ENCODE assay signal across 1 cellular context in the genomic region with DNA sequence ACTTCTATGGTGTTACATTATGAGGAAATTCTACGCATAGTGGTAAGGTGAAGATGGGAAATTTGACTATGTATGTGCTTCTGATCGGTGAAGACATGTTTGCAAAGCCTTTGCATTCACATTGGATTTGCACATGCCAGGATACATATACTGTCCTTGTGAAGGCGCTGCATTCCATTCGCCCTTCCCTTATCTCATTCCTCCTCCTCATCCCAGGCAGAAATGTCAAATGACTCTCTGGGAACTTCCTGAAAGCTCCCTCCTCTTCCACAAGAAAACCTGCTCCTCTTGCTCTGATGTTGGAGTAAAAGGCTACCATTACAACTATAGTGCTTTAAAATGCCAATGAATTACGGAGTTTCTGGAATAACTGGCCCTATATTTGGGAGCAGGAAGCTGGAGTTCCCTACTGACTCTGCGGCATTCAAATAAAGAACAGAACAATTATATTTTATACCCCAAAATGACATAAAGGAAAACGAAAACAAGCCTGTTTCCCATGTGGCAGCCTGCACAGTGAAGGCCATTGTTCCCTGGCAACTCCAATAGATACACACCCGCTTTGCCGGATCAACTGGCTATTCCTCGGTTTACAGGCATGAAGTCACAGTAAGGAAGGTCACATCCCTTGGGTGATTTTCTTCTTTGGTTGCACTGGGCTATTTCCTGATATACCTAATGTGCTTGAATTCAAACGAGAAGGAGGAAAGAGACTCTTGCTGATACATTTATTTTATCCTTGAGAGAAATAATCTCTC.
TF ChIP-seq lines count a peak whose summit lies in the region.

No MANE protein-coding gene starts in this region.

TF ChIP-seq in WTC11, 78 proteins besides CTCF, POLR2A, EP300 and RAD21 (continued from another document):
- TF ChIP-seq, protein P1, sequence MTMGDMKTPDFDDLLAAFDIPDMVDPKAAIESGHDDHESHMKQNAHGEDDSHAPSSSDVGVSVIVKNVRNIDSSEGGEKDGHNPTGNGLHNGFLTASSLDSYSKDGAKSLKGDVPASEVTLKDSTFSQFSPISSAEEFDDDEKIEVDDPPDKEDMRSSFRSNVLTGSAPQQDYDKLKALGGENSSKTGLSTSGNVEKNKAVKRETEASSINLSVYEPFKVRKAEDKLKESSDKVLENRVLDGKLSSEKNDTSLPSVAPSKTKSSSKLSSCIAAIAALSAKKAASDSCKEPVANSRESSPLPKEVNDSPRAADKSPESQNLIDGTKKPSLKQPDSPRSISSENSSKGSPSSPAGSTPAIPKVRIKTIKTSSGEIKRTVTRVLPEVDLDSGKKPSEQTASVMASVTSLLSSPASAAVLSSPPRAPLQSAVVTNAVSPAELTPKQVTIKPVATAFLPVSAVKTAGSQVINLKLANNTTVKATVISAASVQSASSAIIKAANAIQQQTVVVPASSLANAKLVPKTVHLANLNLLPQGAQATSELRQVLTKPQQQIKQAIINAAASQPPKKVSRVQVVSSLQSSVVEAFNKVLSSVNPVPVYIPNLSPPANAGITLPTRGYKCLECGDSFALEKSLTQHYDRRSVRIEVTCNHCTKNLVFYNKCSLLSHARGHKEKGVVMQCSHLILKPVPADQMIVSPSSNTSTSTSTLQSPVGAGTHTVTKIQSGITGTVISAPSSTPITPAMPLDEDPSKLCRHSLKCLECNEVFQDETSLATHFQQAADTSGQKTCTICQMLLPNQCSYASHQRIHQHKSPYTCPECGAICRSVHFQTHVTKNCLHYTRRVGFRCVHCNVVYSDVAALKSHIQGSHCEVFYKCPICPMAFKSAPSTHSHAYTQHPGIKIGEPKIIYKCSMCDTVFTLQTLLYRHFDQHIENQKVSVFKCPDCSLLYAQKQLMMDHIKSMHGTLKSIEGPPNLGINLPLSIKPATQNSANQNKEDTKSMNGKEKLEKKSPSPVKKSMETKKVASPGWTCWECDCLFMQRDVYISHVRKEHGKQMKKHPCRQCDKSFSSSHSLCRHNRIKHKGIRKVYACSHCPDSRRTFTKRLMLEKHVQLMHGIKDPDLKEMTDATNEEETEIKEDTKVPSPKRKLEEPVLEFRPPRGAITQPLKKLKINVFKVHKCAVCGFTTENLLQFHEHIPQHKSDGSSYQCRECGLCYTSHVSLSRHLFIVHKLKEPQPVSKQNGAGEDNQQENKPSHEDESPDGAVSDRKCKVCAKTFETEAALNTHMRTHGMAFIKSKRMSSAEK (CRISPR knock-in tag; IDR thresholded peaks at IDR 0.05; ENCODE audit: borderline replicate concordance) = no peak
- no peak for TF ChIP-seq RELA (CRISPR knock-in tag; IDR thresholded peaks at IDR 0.05; ENCODE audit: borderline replicate concordance)
- no peak for TF ChIP-seq PRRX2 (CRISPR knock-in tag; IDR thresholded peaks at IDR 0.05)
- no peak for TF ChIP-seq ZNF317 (CRISPR knock-in tag; IDR thresholded peaks at IDR 0.05; ENCODE audit: borderline replicate concordance, low read depth)
- no peak for TF ChIP-seq NFYB (CRISPR knock-in tag; conservative IDR thresholded peaks at IDR 0.05; ENCODE audit: low read depth)
- TF ChIP-seq, protein P2, sequence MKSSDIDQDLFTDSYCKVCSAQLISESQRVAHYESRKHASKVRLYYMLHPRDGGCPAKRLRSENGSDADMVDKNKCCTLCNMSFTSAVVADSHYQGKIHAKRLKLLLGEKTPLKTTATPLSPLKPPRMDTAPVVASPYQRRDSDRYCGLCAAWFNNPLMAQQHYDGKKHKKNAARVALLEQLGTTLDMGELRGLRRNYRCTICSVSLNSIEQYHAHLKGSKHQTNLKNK (CRISPR knock-in tag; IDR thresholded peaks at IDR 0.05) = no peak
- TF ChIP-seq, protein P3, sequence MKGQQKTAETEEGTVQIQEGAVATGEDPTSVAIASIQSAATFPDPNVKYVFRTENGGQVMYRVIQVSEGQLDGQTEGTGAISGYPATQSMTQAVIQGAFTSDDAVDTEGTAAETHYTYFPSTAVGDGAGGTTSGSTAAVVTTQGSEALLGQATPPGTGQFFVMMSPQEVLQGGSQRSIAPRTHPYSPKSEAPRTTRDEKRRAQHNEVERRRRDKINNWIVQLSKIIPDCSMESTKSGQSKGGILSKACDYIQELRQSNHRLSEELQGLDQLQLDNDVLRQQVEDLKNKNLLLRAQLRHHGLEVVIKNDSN (CRISPR knock-in tag; IDR thresholded peaks at IDR 0.05) = no peak
- TF ChIP-seq, protein P4, sequence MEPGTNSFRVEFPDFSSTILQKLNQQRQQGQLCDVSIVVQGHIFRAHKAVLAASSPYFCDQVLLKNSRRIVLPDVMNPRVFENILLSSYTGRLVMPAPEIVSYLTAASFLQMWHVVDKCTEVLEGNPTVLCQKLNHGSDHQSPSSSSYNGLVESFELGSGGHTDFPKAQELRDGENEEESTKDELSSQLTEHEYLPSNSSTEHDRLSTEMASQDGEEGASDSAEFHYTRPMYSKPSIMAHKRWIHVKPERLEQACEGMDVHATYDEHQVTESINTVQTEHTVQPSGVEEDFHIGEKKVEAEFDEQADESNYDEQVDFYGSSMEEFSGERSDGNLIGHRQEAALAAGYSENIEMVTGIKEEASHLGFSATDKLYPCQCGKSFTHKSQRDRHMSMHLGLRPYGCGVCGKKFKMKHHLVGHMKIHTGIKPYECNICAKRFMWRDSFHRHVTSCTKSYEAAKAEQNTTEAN (CRISPR knock-in tag; IDR thresholded peaks at IDR 0.05) = no peak
- TF ChIP-seq SOX15 (CRISPR knock-in tag; IDR thresholded peaks at IDR 0.05) = no peak
